In the genomic region with DNA sequence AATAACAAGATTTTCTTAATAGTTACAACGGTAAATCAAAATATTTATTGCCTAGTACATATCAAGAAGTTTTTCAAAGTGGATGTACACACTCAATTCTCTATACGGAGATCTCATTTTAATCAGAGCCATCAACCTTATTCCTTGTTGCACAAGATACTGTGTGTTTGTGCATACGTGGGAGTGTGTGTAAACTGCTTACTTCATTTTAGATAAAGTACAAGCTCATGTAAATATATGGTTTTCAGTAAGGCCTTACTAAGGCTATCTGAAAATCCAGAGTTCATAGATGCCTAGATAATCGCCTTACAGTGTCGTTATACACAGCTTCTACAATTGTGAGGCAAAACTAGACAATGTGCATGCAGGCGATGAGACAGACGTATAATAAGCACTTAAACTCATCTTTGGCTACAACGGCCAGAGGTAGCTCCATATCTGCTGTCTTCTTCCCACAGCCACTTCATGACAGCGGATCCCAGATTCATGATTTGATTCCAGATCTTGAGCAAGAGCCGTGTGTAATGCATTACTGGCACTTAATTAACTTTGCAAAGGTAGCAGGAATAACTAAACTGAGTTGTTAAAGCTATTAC, we compare ENCODE assay signal across 2 cellular contexts.
TF ChIP-seq lines count a peak whose summit lies in the region.

No MANE protein-coding gene starts in this region.

TF ChIP-seq in GM23338, 12 proteins besides CTCF, POLR2A, EP300 and RAD21 (continues in another document):
- TF ChIP-seq EZH2 (IDR thresholded peaks at IDR 0.05; ENCODE audit: low read depth, unreplicated experiment) (no peak), POLR2AphosphoS5 (IDR thresholded peaks at IDR 0.05; ENCODE audit: low read depth) (no peak), ZNF114 (CRISPR knock-in tag; IDR thresholded peaks at IDR 0.05) (no peak), JUNB (IDR thresholded peaks at IDR 0.05; ENCODE audit: unreplicated experiment) (no peak), CREB1 (CRISPR knock-in tag; IDR thresholded peaks at IDR 0.05; ENCODE audit: low read depth) (no peak), STAT1 (IDR thresholded peaks at IDR 0.05; ENCODE audit: unreplicated experiment) (no peak)
- TF ChIP-seq, protein P1, sequence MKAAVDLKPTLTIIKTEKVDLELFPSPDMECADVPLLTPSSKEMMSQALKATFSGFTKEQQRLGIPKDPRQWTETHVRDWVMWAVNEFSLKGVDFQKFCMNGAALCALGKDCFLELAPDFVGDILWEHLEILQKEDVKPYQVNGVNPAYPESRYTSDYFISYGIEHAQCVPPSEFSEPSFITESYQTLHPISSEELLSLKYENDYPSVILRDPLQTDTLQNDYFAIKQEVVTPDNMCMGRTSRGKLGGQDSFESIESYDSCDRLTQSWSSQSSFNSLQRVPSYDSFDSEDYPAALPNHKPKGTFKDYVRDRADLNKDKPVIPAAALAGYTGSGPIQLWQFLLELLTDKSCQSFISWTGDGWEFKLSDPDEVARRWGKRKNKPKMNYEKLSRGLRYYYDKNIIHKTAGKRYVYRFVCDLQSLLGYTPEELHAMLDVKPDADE (IDR thresholded peaks at IDR 0.05), result no peak
- TF ChIP-seq, protein P2, sequence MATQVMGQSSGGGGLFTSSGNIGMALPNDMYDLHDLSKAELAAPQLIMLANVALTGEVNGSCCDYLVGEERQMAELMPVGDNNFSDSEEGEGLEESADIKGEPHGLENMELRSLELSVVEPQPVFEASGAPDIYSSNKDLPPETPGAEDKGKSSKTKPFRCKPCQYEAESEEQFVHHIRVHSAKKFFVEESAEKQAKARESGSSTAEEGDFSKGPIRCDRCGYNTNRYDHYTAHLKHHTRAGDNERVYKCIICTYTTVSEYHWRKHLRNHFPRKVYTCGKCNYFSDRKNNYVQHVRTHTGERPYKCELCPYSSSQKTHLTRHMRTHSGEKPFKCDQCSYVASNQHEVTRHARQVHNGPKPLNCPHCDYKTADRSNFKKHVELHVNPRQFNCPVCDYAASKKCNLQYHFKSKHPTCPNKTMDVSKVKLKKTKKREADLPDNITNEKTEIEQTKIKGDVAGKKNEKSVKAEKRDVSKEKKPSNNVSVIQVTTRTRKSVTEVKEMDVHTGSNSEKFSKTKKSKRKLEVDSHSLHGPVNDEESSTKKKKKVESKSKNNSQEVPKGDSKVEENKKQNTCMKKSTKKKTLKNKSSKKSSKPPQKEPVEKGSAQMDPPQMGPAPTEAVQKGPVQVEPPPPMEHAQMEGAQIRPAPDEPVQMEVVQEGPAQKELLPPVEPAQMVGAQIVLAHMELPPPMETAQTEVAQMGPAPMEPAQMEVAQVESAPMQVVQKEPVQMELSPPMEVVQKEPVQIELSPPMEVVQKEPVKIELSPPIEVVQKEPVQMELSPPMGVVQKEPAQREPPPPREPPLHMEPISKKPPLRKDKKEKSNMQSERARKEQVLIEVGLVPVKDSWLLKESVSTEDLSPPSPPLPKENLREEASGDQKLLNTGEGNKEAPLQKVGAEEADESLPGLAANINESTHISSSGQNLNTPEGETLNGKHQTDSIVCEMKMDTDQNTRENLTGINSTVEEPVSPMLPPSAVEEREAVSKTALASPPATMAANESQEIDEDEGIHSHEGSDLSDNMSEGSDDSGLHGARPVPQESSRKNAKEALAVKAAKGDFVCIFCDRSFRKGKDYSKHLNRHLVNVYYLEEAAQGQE (IDR thresholded peaks at IDR 0.05; ENCODE audit: unreplicated experiment), result no peak
- TF ChIP-seq, protein P3, sequence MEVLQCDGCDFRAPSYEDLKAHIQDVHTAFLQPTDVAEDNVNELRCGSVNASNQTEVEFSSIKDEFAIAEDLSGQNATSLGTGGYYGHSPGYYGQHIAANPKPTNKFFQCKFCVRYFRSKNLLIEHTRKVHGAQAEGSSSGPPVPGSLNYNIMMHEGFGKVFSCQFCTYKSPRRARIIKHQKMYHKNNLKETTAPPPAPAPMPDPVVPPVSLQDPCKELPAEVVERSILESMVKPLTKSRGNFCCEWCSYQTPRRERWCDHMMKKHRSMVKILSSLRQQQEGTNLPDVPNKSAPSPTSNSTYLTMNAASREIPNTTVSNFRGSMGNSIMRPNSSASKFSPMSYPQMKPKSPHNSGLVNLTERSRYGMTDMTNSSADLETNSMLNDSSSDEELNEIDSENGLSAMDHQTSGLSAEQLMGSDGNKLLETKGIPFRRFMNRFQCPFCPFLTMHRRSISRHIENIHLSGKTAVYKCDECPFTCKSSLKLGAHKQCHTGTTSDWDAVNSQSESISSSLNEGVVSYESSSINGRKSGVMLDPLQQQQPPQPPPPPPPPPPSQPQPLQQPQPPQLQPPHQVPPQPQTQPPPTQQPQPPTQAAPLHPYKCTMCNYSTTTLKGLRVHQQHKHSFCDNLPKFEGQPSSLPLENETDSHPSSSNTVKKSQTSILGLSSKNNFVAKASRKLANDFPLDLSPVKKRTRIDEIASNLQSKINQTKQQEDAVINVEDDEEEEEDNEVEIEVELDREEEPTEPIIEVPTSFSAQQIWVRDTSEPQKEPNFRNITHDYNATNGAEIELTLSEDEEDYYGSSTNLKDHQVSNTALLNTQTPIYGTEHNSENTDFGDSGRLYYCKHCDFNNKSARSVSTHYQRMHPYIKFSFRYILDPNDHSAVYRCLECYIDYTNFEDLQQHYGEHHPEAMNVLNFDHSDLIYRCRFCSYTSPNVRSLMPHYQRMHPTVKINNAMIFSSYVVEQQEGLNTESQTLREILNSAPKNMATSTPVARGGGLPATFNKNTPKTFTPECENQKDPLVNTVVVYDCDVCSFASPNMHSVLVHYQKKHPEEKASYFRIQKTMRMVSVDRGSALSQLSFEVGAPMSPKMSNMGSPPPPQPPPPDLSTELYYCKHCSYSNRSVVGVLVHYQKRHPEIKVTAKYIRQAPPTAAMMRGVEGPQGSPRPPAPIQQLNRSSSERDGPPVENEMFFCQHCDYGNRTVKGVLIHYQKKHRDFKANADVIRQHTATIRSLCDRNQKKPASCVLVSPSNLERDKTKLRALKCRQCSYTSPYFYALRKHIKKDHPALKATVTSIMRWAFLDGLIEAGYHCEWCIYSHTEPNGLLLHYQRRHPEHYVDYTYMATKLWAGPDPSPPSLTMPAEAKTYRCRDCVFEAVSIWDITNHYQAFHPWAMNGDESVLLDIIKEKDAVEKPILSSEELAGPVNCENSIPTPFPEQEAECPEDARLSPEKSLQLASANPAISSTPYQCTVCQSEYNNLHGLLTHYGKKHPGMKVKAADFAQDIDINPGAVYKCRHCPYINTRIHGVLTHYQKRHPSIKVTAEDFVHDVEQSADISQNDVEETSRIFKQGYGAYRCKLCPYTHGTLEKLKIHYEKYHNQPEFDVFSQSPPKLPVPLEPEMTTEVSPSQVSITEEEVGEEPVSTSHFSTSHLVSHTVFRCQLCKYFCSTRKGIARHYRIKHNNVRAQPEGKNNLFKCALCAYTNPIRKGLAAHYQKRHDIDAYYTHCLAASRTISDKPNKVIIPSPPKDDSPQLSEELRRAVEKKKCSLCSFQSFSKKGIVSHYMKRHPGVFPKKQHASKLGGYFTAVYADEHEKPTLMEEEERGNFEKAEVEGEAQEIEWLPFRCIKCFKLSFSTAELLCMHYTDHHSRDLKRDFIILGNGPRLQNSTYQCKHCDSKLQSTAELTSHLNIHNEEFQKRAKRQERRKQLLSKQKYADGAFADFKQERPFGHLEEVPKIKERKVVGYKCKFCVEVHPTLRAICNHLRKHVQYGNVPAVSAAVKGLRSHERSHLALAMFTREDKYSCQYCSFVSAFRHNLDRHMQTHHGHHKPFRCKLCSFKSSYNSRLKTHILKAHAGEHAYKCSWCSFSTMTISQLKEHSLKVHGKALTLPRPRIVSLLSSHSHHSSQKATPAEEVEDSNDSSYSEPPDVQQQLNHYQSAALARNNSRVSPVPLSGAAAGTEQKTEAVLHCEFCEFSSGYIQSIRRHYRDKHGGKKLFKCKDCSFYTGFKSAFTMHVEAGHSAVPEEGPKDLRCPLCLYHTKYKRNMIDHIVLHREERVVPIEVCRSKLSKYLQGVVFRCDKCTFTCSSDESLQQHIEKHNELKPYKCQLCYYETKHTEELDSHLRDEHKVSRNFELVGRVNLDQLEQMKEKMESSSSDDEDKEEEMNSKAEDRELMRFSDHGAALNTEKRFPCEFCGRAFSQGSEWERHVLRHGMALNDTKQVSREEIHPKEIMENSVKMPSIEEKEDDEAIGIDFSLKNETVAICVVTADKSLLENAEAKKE (CRISPR knock-in tag; IDR thresholded peaks at IDR 0.05), result no peak

TF ChIP-seq in H1, 55 proteins besides CTCF, POLR2A, EP300 and RAD21:
- TF ChIP-seq TAF7 (optimal IDR thresholded peaks at IDR 0.05; ENCODE audit: borderline replicate concordance, low read depth, low read length) (no peak), CHD2 (IDR thresholded peaks at IDR 0.05; ENCODE audit: low read length) (no peak), ZNF274 (IDR thresholded peaks at IDR 0.05; ENCODE audit: borderline replicate concordance, extremely low read depth, low read length) (no peak), TEAD4 (IDR thresholded peaks at IDR 0.05; ENCODE audit: low read depth, low read length) (no peak), EGR1 (IDR thresholded peaks at IDR 0.05; ENCODE audit: borderline replicate concordance, low read depth, low read length) (no peak), POU5F1 (IDR thresholded peaks at IDR 0.05; ENCODE audit: low read depth, low read length) (no peak), BACH1 (IDR thresholded peaks at IDR 0.05; ENCODE audit: low read length) (no peak), HDAC6 (IDR thresholded peaks at IDR 0.05; ENCODE audit: low read depth, low read length) (no peak), BRCA1 (IDR thresholded peaks at IDR 0.05; ENCODE audit: low read depth, low read length) (no peak), JUN (IDR thresholded peaks at IDR 0.05; ENCODE audit: low read depth, low read length) (no peak), SIX5 (IDR thresholded peaks at IDR 0.05; ENCODE audit: low read depth, low read length) (no peak), SP2 (IDR thresholded peaks at IDR 0.05; ENCODE audit: low read length) (no peak), GTF2F1 (IDR thresholded peaks at IDR 0.05; ENCODE audit: borderline replicate concordance, low read depth, low read length) (no peak), RBBP5 (IDR thresholded peaks at IDR 0.05; ENCODE audit: borderline replicate concordance, low read depth, low read length) (no peak), SP4 (IDR thresholded peaks at IDR 0.05; ENCODE audit: low read length) (no peak), MAFK (IDR thresholded peaks at IDR 0.05; ENCODE audit: low read depth, low read length) (no peak), GABPA (IDR thresholded peaks at IDR 0.05; ENCODE audit: borderline replicate concordance, insufficient read depth, low read length) (no peak)
